ENCODE assay signal across 2 cellular contexts in the genomic region with DNA sequence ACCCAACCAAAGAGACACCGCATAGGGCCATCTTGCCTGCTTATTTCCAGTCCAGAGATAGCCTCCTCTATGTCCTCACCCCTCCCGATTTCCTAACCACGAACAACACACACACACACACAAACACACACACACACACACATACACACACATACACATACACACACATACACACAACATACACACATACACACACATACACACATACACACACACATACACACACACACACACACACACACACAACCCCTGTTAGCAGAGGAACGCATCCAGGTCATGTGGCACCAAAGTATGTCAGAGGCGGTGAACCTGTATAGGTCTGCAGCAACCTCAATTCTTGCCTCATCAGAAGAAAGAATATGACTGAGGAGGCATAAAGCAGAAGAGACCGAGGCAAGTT.
TF ChIP-seq lines count a peak whose summit lies in the region.

No MANE protein-coding gene starts in this region.

TF ChIP-seq in HepG2, 621 proteins besides CTCF, POLR2A, EP300 and RAD21:
- TF ChIP-seq ZBTB1 (CRISPR knock-in tag; IDR thresholded peaks at IDR 0.05; ENCODE audit: borderline replicate concordance) (no peak), ESRRA (CRISPR knock-in tag; IDR thresholded peaks at IDR 0.05; ENCODE audit: low read depth) (no peak), ZFP41 (CRISPR knock-in tag; IDR thresholded peaks at IDR 0.05; ENCODE audit: borderline replicate concordance) (no peak), BRCA1 (CRISPR knock-in tag; IDR thresholded peaks at IDR 0.05) (no peak), IRF2 (CRISPR knock-in tag; IDR thresholded peaks at IDR 0.05) (no peak), FOXA1 (IDR thresholded peaks at IDR 0.05) (peak; percentile 45), FOXA1 (CRISPR knock-in tag; IDR thresholded peaks at IDR 0.05) (no peak), IRF1 (CRISPR knock-in tag; IDR thresholded peaks at IDR 0.05; ENCODE audit: low read depth) (no peak), ZNF720 (CRISPR knock-in tag; IDR thresholded peaks at IDR 0.05) (no peak), MTF2 (CRISPR knock-in tag; IDR thresholded peaks at IDR 0.05; ENCODE audit: borderline replicate concordance) (no peak), EHMT2 (IDR thresholded peaks at IDR 0.05; ENCODE audit: borderline replicate concordance, low read depth, low read length) (no peak), HNF4A (CRISPR knock-in tag; IDR thresholded peaks at IDR 0.05) (no peak), DBP (CRISPR knock-in tag; IDR thresholded peaks at IDR 0.05; ENCODE audit: not compliant biosample characterization) (no peak)
- TF ChIP-seq, protein P1, sequence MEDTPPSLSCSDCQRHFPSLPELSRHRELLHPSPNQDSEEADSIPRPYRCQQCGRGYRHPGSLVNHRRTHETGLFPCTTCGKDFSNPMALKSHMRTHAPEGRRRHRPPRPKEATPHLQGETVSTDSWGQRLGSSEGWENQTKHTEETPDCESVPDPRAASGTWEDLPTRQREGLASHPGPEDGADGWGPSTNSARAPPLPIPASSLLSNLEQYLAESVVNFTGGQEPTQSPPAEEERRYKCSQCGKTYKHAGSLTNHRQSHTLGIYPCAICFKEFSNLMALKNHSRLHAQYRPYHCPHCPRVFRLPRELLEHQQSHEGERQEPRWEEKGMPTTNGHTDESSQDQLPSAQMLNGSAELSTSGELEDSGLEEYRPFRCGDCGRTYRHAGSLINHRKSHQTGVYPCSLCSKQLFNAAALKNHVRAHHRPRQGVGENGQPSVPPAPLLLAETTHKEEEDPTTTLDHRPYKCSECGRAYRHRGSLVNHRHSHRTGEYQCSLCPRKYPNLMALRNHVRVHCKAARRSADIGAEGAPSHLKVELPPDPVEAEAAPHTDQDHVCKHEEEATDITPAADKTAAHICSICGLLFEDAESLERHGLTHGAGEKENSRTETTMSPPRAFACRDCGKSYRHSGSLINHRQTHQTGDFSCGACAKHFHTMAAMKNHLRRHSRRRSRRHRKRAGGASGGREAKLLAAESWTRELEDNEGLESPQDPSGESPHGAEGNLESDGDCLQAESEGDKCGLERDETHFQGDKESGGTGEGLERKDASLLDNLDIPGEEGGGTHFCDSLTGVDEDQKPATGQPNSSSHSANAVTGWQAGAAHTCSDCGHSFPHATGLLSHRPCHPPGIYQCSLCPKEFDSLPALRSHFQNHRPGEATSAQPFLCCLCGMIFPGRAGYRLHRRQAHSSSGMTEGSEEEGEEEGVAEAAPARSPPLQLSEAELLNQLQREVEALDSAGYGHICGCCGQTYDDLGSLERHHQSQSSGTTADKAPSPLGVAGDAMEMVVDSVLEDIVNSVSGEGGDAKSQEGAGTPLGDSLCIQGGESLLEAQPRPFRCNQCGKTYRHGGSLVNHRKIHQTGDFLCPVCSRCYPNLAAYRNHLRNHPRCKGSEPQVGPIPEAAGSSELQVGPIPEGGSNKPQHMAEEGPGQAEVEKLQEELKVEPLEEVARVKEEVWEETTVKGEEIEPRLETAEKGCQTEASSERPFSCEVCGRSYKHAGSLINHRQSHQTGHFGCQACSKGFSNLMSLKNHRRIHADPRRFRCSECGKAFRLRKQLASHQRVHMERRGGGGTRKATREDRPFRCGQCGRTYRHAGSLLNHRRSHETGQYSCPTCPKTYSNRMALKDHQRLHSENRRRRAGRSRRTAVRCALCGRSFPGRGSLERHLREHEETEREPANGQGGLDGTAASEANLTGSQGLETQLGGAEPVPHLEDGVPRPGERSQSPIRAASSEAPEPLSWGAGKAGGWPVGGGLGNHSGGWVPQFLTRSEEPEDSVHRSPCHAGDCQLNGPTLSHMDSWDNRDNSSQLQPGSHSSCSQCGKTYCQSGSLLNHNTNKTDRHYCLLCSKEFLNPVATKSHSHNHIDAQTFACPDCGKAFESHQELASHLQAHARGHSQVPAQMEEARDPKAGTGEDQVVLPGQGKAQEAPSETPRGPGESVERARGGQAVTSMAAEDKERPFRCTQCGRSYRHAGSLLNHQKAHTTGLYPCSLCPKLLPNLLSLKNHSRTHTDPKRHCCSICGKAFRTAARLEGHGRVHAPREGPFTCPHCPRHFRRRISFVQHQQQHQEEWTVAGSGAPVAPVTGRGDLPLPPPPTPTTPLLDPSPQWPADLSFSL (CRISPR knock-in tag; IDR thresholded peaks at IDR 0.05): peak; percentile 51; the same call in 1 of the 2 replicates

TF ChIP-seq in IMR-90, 13 proteins besides CTCF, POLR2A, EP300 and RAD21:
- TF ChIP-seq, protein P2, sequence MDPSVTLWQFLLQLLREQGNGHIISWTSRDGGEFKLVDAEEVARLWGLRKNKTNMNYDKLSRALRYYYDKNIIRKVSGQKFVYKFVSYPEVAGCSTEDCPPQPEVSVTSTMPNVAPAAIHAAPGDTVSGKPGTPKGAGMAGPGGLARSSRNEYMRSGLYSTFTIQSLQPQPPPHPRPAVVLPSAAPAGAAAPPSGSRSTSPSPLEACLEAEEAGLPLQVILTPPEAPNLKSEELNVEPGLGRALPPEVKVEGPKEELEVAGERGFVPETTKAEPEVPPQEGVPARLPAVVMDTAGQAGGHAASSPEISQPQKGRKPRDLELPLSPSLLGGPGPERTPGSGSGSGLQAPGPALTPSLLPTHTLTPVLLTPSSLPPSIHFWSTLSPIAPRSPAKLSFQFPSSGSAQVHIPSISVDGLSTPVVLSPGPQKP (IDR thresholded peaks at IDR 0.05; ENCODE audit: borderline replicate concordance, low read depth, low read length): no peak
- TF ChIP-seq SMC3 (IDR thresholded peaks at IDR 0.05; ENCODE audit: low read depth, low read length) (no peak), USF2 (IDR thresholded peaks at IDR 0.05; ENCODE audit: low read depth, low read length) (no peak), RFX5 (IDR thresholded peaks at IDR 0.05; ENCODE audit: low read depth, low read length) (no peak), MXI1 (IDR thresholded peaks at IDR 0.05; ENCODE audit: borderline replicate concordance, low read depth, low read length) (no peak), MAFK (IDR thresholded peaks at IDR 0.05; ENCODE audit: low read depth, low read length) (no peak), NFE2L2 (IDR thresholded peaks at IDR 0.05; ENCODE audit: low read depth, low read length) (no peak), BHLHE40 (IDR thresholded peaks at IDR 0.05; ENCODE audit: low read depth, low read length) (no peak), RCOR1 (IDR thresholded peaks at IDR 0.05; ENCODE audit: insufficient replicate concordance, low read length) (no peak), CHD1 (IDR thresholded peaks at IDR 0.05; ENCODE audit: low read depth, low read length) (no peak)
